Comparison of ENCODE assay signal across 9 cellular contexts in genomic region chr17:76733618-76733957, GRCh38. TPM values are rescaled to one million over a fixed set of nuclear protein-coding genes. Genes with fewer than 3 reads are reported as not detected.
DNase-seq lines count a peak whose midpoint lies in the region; ATAC-seq and TF ChIP-seq lines count a peak whose summit lies in the region.
"Had no signal": no experiment of that assay in that cellular context is flagged by ENCODE, and none has a peak within 500 bp of the region (broad histone marks: within the 10 kb centered on the region; RNA-seq: fewer than 3 reads in every experiment).

No MANE protein-coding gene starts in this region.

- TF ChIP-seq CTCF in fibroblast of pulmonary artery (IDR thresholded peaks at IDR 0.05; ENCODE audit: low read length, missing control alignments) (no peak), coronary artery (IDR thresholded peaks at IDR 0.05) (no peak)

- peaks cover 59% of the 10 kb centered on the region for H3K36me3 ChIP-seq in SJCRH30

- no peaks in the 10 kb centered on the region for H3K9me3 Mint-ChIP-seq in activated T-cell treated with anti-CD3 and anti-CD28 coated beads, Interleukin-2, amount 50 U/mL, for 4 hours
- H3K9me3 Mint-ChIP-seq in stimulated activated memory B cell treated with anti-CD40 and anti-IgM and Interleukin-4, amounts not matched to agents 10 μg/mL and 1 μg/mL and 100 μg/mL, for 72 hours: no peaks in the 10 kb centered on the region

- peaks cover 48% of the 10 kb centered on the region for H3K36me3 Mint-ChIP-seq in activated T-cell treated with anti-CD3 and anti-CD28 coated beads, Interleukin-2, amount 50 U/mL, for 4 hours (ENCODE audit: insufficient read depth)
- H3K36me3 Mint-ChIP-seq in stimulated activated memory B cell treated with anti-CD40 and anti-IgM and Interleukin-4, amounts not matched to agents 10 μg/mL and 1 μg/mL and 100 μg/mL, for 72 hours: peaks cover 37% of the 10 kb centered on the region

- peaks cover 49% of the 10 kb centered on the region for H3K4me1 Mint-ChIP-seq in activated T-cell treated with anti-CD3 and anti-CD28 coated beads, Interleukin-2, amount 50 U/mL, for 4 hours (ENCODE audit: low read depth)
- peaks cover 70% of the 10 kb centered on the region for H3K4me1 Mint-ChIP-seq in stimulated activated memory B cell treated with anti-CD40 and anti-IgM and Interleukin-4, amounts not matched to agents 10 μg/mL and 1 μg/mL and 100 μg/mL, for 72 hours

- peak overlapping the region; percentile 90 for H3K4me3 Mint-ChIP-seq in activated T-cell treated with anti-CD3 and anti-CD28 coated beads, Interleukin-2, amount 50 U/mL, for 4 hours
- H3K4me3 Mint-ChIP-seq in stimulated activated memory B cell treated with anti-CD40 and anti-IgM and Interleukin-4, amounts not matched to agents 10 μg/mL and 1 μg/mL and 100 μg/mL, for 72 hours: peak overlapping the region; percentile 96

- no peaks in the 10 kb centered on the region for H3K9me3 ChIP-seq in SJCRH30 (replicated peaks)

- no peak for DNase-seq in activated T-cell treated with anti-CD3 and anti-CD28 coated beads, Interleukin-2, amount 50 U/mL, for 4 hours
- DNase-seq in activated T-cell treated with anti-CD3 and anti-CD28 coated beads, Interleukin-2, amount 50 U/mL, for 48 hours: no peak
- DNase-seq in SJCRH30 (no peak), fibroblast of pulmonary artery (ENCODE audit: low read depth) (no peak), dedifferentiated amniotic fluid mesenchymal stem cell (ENCODE audit: extremely low spot score) (no peak), coronary artery (ENCODE audit: low spot score) (no peak)
- no peak for DNase-seq in stimulated activated CD4-positive, alpha-beta T cell treated with anti-CD3 and anti-CD28 coated beads, Interleukin-1b, Interleukin-23, amount 100 ng/mL, for 48 hours
- DNase-seq: SHP77 had no signal

- no peaks in the 10 kb centered on the region for H3K27me3 Mint-ChIP-seq in activated T-cell treated with anti-CD3 and anti-CD28 coated beads, Interleukin-2, amount 50 U/mL, for 4 hours (ENCODE audit: low read depth)
- H3K27me3 Mint-ChIP-seq in stimulated activated memory B cell treated with anti-CD40 and anti-IgM and Interleukin-4, amounts not matched to agents 10 μg/mL and 1 μg/mL and 100 μg/mL, for 72 hours: no peaks in the 10 kb centered on the region

- H3K27ac ChIP-seq in SJCRH30 (no peak overlapping the region), coronary artery (no peak overlapping the region)

- peak overlapping the region; percentile 98 for H3K27ac Mint-ChIP-seq in stimulated activated memory B cell treated with anti-CD40 and anti-IgM and Interleukin-4, amounts not matched to agents 10 μg/mL and 1 μg/mL and 100 μg/mL, for 72 hours

- H3K4me3 ChIP-seq in SJCRH30 (peak overlapping the region; percentile 98), fibroblast of pulmonary artery (replicated peaks; ENCODE audit: low read depth, low read length) (peak overlapping the region; percentile 95), coronary artery (no peak overlapping the region)

- H3K27me3 ChIP-seq in SJCRH30: no peaks in the 10 kb centered on the region

- ATAC-seq in activated T-cell treated with anti-CD3 and anti-CD28 coated beads, Interleukin-2, amount 50 U/mL, for 4 hours: no peak
- no peak for ATAC-seq in stimulated activated memory B cell treated with anti-CD40 and anti-IgM and Interleukin-4, amounts not matched to agents 10 μg/mL and 1 μg/mL and 100 μg/mL, for 72 hours

- peaks cover 10% of the 10 kb centered on the region for H3K4me1 ChIP-seq in SJCRH30

RNA-seq across cellular contexts. Expression of gene SRSF2, which starts 3.5 kb away (rescaled TPM):
- 100 to 1,000 TPM; 845 to 927 (median 920) TPM for total RNA-seq in activated T-cell treated with anti-CD3 and anti-CD28 coated beads, Interleukin-2, amount 50 U/mL, for 4 hours
- 516 and 599 TPM in 2 replicates for total RNA-seq in SJCRH30 (2014; rRNA removed; shearing (Covaris generic))

RNA-seq across cellular contexts. Expression of gene MFSD11, which starts 4.3 kb away (rescaled TPM):
- 10 to 100 TPM; 14.6 to 16.6 (median 15.1) TPM for total RNA-seq in activated T-cell treated with anti-CD3 and anti-CD28 coated beads, Interleukin-2, amount 50 U/mL, for 4 hours
- total RNA-seq in SJCRH30 (2014; rRNA removed; shearing (Covaris generic)): 35.5 and 40.4 TPM in 2 replicates

RNA-seq across cellular contexts. Expression of gene METTL23, which starts 6.9 kb away (rescaled TPM):
- total RNA-seq in activated T-cell treated with anti-CD3 and anti-CD28 coated beads, Interleukin-2, amount 50 U/mL, for 4 hours: 10 to 100 TPM; 31.4 to 34.4 (median 31.5) TPM
- total RNA-seq in SJCRH30 (2014; rRNA removed; shearing (Covaris generic)): 33.3 and 39.5 TPM in 2 replicates

RNA-seq across cellular contexts. Expression of gene JMJD6, which starts 7.2 kb away (rescaled TPM):
- total RNA-seq in activated T-cell treated with anti-CD3 and anti-CD28 coated beads, Interleukin-2, amount 50 U/mL, for 4 hours: 10 to 100 TPM; 67.3 to 73.2 (median 68.7) TPM
- total RNA-seq in SJCRH30 (2014; rRNA removed; shearing (Covaris generic)): 36.4 and 39.8 TPM in 2 replicates

RNA-seq across cellular contexts. Expression of gene MXRA7, which starts 22.8 kb away (rescaled TPM):
- 1 to 10 TPM; 2.0 to 2.3 (median 2.0) TPM for total RNA-seq in activated T-cell treated with anti-CD3 and anti-CD28 coated beads, Interleukin-2, amount 50 U/mL, for 4 hours
- 245 and 247 TPM in 2 replicates for total RNA-seq in SJCRH30 (2014; rRNA removed; shearing (Covaris generic))
